In genomic region chr13:100514788-100515409, GRCh38 we compare ENCODE assay signal across 1 cellular context.
TF ChIP-seq lines count a peak whose summit lies in the region.

No MANE protein-coding gene starts in this region.

TF ChIP-seq in GM23338, 12 proteins besides CTCF, POLR2A, EP300 and RAD21 (continued from another document):
- TF ChIP-seq ZNF462 (CRISPR knock-in tag; IDR thresholded peaks at IDR 0.05) (no peak), ZNF114 (CRISPR knock-in tag; IDR thresholded peaks at IDR 0.05) (no peak), EZH2phosphoT487 (IDR thresholded peaks at IDR 0.05; ENCODE audit: unreplicated experiment) (no peak)
